In the genomic region with DNA sequence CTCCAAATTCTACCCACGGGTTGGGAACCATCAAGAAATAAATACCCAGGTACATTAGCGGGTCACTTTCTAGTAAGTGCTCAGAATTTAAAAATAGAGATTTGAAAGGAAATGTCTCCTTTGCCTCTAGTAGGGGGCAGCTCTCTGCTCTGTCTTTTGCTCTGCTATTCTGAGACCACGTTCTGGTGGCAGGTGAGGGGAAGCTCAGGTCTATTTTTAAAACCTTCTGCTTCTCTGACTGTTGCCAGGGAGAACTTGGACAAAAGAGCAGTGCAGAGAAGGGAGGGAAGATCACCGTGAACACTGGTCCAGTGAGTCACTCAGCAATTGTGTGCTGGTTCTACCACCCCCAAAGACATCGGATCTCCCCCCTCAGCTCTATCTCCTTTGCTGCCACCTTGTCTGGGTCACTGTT, we compare ENCODE assay signal across 9 cellular contexts.
DNase-seq lines count a peak whose midpoint lies in the region; ATAC-seq and TF ChIP-seq lines count a peak whose summit lies in the region.
"Had no signal": no experiment of that assay in that cellular context is flagged by ENCODE, and none has a peak within 500 bp of the region (broad histone marks: within the 10 kb centered on the region; RNA-seq: fewer than 3 reads in every experiment).

No MANE protein-coding gene starts in this region.

- no peaks in the 10 kb centered on the region for H3K36me3 Mint-ChIP-seq in CD8-positive, alpha-beta T cell
- H3K36me3 Mint-ChIP-seq in activated CD4-positive, alpha-beta T cell treated with anti-CD3 and anti-CD28 coated beads, Interleukin-2, amount 10 ng/mL, durations not matched to agents 7 days and 5 days (ENCODE audit: low read depth), result no peaks in the 10 kb centered on the region

- POLR2A ChIA-PET in CD8-positive, alpha-beta T cell (lab: Charles Lee), result interaction anchor here (1.1 kb wide), 1 partner anchor 9 kb away, joined by 3 read pairs; no protein-coding TSS in a partner anchor
- POLR2A ChIA-PET in activated CD4-positive, alpha-beta T cell treated with anti-CD3 and anti-CD28 coated beads, Interleukin-2, amount 10 ng/mL, durations not matched to agents 7 days and 5 days (lab: Charles Lee), result no interaction called here

- CTCF ChIA-PET in CD8-positive, alpha-beta T cell (lab: Charles Lee), result no interaction called here
- CTCF ChIA-PET in activated CD4-positive, alpha-beta T cell treated with anti-CD3 and anti-CD28 coated beads, Interleukin-2, amount 10 ng/mL, durations not matched to agents 7 days and 5 days (lab: Charles Lee), result interaction anchor here (1.2 kb wide), 1 partner anchor 31 kb away, joined by 3 read pairs; no protein-coding TSS in a partner anchor

- no peak overlapping the region for H3K27ac Mint-ChIP-seq in CD8-positive, alpha-beta T cell
- no peak overlapping the region for H3K27ac Mint-ChIP-seq in activated CD4-positive, alpha-beta T cell treated with anti-CD3 and anti-CD28 coated beads, Interleukin-2, amount 10 ng/mL, durations not matched to agents 7 days and 5 days
- H3K27ac Mint-ChIP-seq: T-helper 1 cell treated with Interleukin-12 subunit alpha and Interleukin-12 subunit beta and Interleukin-4 antibody, amounts not matched to agents 30 μg/mL and 1 μg/mL, for 36 hours had no signal

- no peaks in the 10 kb centered on the region for H3K36me3 ChIP-seq in CD8-positive, alpha-beta T cell (ENCODE audit: insufficient read depth, low read length)

- no peak for TF ChIP-seq CTCF in CD8-positive, alpha-beta T cell (IDR thresholded peaks at IDR 0.05)
- TF ChIP-seq CTCF in dorsolateral prefrontal cortex (IDR thresholded peaks at IDR 0.05 in 54 of 56, conservative IDR thresholded peaks at IDR 0.05 in 2 of 56; ENCODE audit: low read depth in 1 of 56, partially characterized antibody in 56 of 56), result no peak

- no peak overlapping the region for H3K27ac ChIP-seq in CD8-positive, alpha-beta T cell (ENCODE audit: low read depth, low read length)
- H3K27ac ChIP-seq in dorsolateral prefrontal cortex, result peak overlapping the region in 37 of 59 donors; percentile 0 to 83 (median 32)

- H3K4me1 Mint-ChIP-seq in CD8-positive, alpha-beta T cell (ENCODE audit: low read depth), result peaks cover 14% of the 10 kb centered on the region
- H3K4me1 Mint-ChIP-seq in activated CD4-positive, alpha-beta T cell treated with anti-CD3 and anti-CD28 coated beads, Interleukin-2, amount 10 ng/mL, durations not matched to agents 7 days and 5 days, result peaks cover 11% of the 10 kb centered on the region

- peak overlapping the region; percentile 20 for H3K4me3 Mint-ChIP-seq in CD8-positive, alpha-beta T cell
- H3K4me3 Mint-ChIP-seq in activated CD4-positive, alpha-beta T cell treated with anti-CD3 and anti-CD28 coated beads, Interleukin-2, amount 10 ng/mL, durations not matched to agents 7 days and 5 days, result no peak overlapping the region
- H3K4me3 Mint-ChIP-seq: T-helper 1 cell treated with Interleukin-12 subunit alpha and Interleukin-12 subunit beta and Interleukin-4 antibody, amounts not matched to agents 30 μg/mL and 1 μg/mL, for 36 hours had no signal

- no peaks in the 10 kb centered on the region for H3K9me3 ChIP-seq in CD8-positive, alpha-beta T cell (ENCODE audit: low read length)

- no peaks in the 10 kb centered on the region for H3K27me3 ChIP-seq in CD8-positive, alpha-beta T cell (ENCODE audit: insufficient read depth, low read length)
- peaks cover 0 to 3% (median 0%) of the 10 kb centered on the region in 45 donors for H3K27me3 ChIP-seq in dorsolateral prefrontal cortex

- no peaks in the 10 kb centered on the region for H3K9me3 Mint-ChIP-seq in CD8-positive, alpha-beta T cell
- H3K9me3 Mint-ChIP-seq in activated CD4-positive, alpha-beta T cell treated with anti-CD3 and anti-CD28 coated beads, Interleukin-2, amount 10 ng/mL, durations not matched to agents 7 days and 5 days, result no peaks in the 10 kb centered on the region
- H3K9me3 Mint-ChIP-seq: T-helper 1 cell treated with Interleukin-12 subunit alpha and Interleukin-12 subunit beta and Interleukin-4 antibody, amounts not matched to agents 30 μg/mL and 1 μg/mL, for 36 hours had no signal

- intact Hi-C loops in CD8-positive, alpha-beta T cell (cut with DNase I, micrococcal nuclease), result no loop called here
- intact Hi-C loops in dorsolateral prefrontal cortex (cut with DNase I), result no loop called here

- H3K4me3 ChIP-seq in CD8-positive, alpha-beta T cell (ENCODE audit: low read depth, low read length), result no peak overlapping the region
- no peak overlapping the region for H3K4me3 ChIP-seq in dorsolateral prefrontal cortex

- peak; percentile 20 for ATAC-seq in CD8-positive, alpha-beta T cell
- ATAC-seq in GM19397 (IDR thresholded peaks at IDR 0.05; ENCODE audit: unreplicated experiment), result peak; percentile 42
- peak; percentile 40 for ATAC-seq in HG03196 (IDR thresholded peaks at IDR 0.05; ENCODE audit: unreplicated experiment)

- peaks cover 29% of the 10 kb centered on the region for H3K27me3 Mint-ChIP-seq in CD8-positive, alpha-beta T cell (ENCODE audit: low read depth)
- peaks cover 13% of the 10 kb centered on the region for H3K27me3 Mint-ChIP-seq in activated CD4-positive, alpha-beta T cell treated with anti-CD3 and anti-CD28 coated beads, Interleukin-2, amount 10 ng/mL, durations not matched to agents 7 days and 5 days

- no peak for DNase-seq in CD8-positive, alpha-beta T cell
- peak in 2 of 10 donors; percentile 36 to 73 for DNase-seq in dorsolateral prefrontal cortex
- DNase-seq in RKO (ENCODE audit: low spot score), result no peak
- no peak for DNase-seq in HPDE6-E6E7 (ENCODE audit: extremely low spot score)
- DNase-seq in NCI-H187 treated with DMSO at 0.1 percent for 48 hours (lab: John Stamatoyannopoulos, UW), result no peak
- DNase-seq in activated CD4-positive, alpha-beta T cell treated with anti-CD3 and anti-CD28 coated beads, Interleukin-2, amount 10 ng/mL, durations not matched to agents 7 days and 5 days, result no peak

- H3K4me1 ChIP-seq in CD8-positive, alpha-beta T cell (ENCODE audit: insufficient read depth, low read length), result peaks cover 8% of the 10 kb centered on the region
